In the genomic region with DNA sequence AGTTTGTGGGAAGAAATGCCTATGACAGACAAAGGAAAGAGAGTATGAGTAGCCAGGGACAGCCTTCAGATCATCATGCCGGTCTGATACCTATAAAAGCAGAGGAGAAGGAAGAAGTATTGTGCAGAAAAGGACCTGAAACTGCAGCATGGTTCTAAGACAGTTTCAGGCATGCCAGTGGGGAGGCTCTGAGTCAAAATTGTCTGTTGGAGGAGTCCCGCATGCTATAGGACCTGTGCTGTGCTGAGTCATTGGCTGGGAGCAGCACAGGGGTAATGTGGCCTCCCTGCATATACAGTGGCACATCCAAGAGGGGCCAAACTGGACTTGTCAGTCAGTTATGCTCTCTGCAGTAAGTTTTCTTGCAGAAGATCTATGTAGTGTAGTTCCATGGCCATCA, we compare ENCODE assay signal across 11 cellular contexts. TPM values are rescaled to one million over a fixed set of nuclear protein-coding genes. Genes with fewer than 3 reads are reported as not detected.
A peak's percentile ranks its signal among the peaks of the same experiment; 100 is the strongest.
DNase-seq lines count a peak whose midpoint lies in the region; ATAC-seq and TF ChIP-seq lines count a peak whose summit lies in the region.
"Had no signal": no experiment of that assay in that cellular context is flagged by ENCODE, and none has a peak within 500 bp of the region (broad histone marks: within the 10 kb centered on the region; RNA-seq: fewer than 3 reads in every experiment).

No MANE protein-coding gene starts in this region.

- H3K36me3 Mint-ChIP-seq in glutamatergic neuron (ENCODE audit: unreplicated experiment), result no peaks in the 10 kb centered on the region

- H3K9me3 Mint-ChIP-seq in glutamatergic neuron (ENCODE audit: unreplicated experiment), result peaks cover 12% of the 10 kb centered on the region

- no peak overlapping the region for H3K9ac ChIP-seq in colonic mucosa (ENCODE audit: low read depth in 2 of 2, low read length in 2 of 2)

- H3K27ac ChIP-seq in colonic mucosa, result no peak overlapping the region
- H3K27ac ChIP-seq: tibial artery had no signal

- no peaks in the 10 kb centered on the region for H3K9me3 ChIP-seq in colonic mucosa
- H3K9me3 ChIP-seq: tibial artery had no signal

- ATAC-seq in GM18867 (IDR thresholded peaks at IDR 0.05; ENCODE audit: unreplicated experiment), result peak; percentile 99
- peak; percentile 100 for ATAC-seq in GM21717 (IDR thresholded peaks at IDR 0.05; ENCODE audit: unreplicated experiment)

- no peak for TF ChIP-seq CTCF in glutamatergic neuron (IDR thresholded peaks at IDR 0.05; ENCODE audit: partially characterized antibody, unreplicated experiment)
- TF ChIP-seq CTCF in colonic mucosa (IDR thresholded peaks at IDR 0.05), result no peak

- H3K27me3 Mint-ChIP-seq in glutamatergic neuron (ENCODE audit: unreplicated experiment), result peaks cover 5% of the 10 kb centered on the region

- no peaks in the 10 kb centered on the region for H3K27me3 ChIP-seq in colonic mucosa

- no peaks in the 10 kb centered on the region for H3K4me1 ChIP-seq in colonic mucosa
- H3K4me1 ChIP-seq: tibial artery had no signal

- peak overlapping the region; percentile 98 for H3K27ac Mint-ChIP-seq in glutamatergic neuron (ENCODE audit: unreplicated experiment)

- in situ Hi-C loops in KBM-7 (cut with MboI; ENCODE audit: low pct_unique_long_range_greater_than_20kb, low sequenced_read_pairs), result no loop called here

- H3K36me3 ChIP-seq in colonic mucosa, result no peaks in the 10 kb centered on the region
- H3K36me3 ChIP-seq: tibial artery had no signal

- DNase-seq in KBM-7, result peak; percentile 3
- no peak for DNase-seq in glutamatergic neuron
- no peak for DNase-seq in DMS114 treated with DMSO at 0.1 percent for 48 hours (lab: John Stamatoyannopoulos, UW; ENCODE audit: unreplicated experiment)
- no peak for DNase-seq in colonic mucosa
- no peak for DNase-seq in T1000 (lab: John Stamatoyannopoulos, UW)
- no peak for DNase-seq in NCI-H1092 (lab: John Stamatoyannopoulos, UW)
- DNase-seq: amygdala, tibial artery had no signal

- H3K4me3 Mint-ChIP-seq in glutamatergic neuron (ENCODE audit: unreplicated experiment), result peak overlapping the region; percentile 62

- no peak overlapping the region for H3K4me3 ChIP-seq in colonic mucosa
- H3K4me3 ChIP-seq: tibial artery had no signal

- H3K4me1 Mint-ChIP-seq in glutamatergic neuron (ENCODE audit: low read depth, unreplicated experiment), result peaks cover 81% of the 10 kb centered on the region

- intact Hi-C loops in colonic mucosa (cut with DNase I), result no loop called here

RNA-seq across cellular contexts. Expression of a gene that starts 40.7 kb away (rescaled TPM):
- total RNA-seq in glutamatergic neuron (ENCODE audit: unreplicated experiment) (206 TPM), colonic mucosa (not detected)
- total RNA-seq: mononuclear cell had no signal

Comparison
In these comparisons a context has a peak if more than half of its experiments do, and no peak if none do; other contexts are left out.
1. RNA of a gene that starts 40.7 kb away (total RNA-seq): 206 TPM in glutamatergic neuron (single experiment); not detected in colonic mucosa; every median in the first group is over 100 times any median in the second.